2 cellular contexts compared by ENCODE assay signal in the genomic region with DNA sequence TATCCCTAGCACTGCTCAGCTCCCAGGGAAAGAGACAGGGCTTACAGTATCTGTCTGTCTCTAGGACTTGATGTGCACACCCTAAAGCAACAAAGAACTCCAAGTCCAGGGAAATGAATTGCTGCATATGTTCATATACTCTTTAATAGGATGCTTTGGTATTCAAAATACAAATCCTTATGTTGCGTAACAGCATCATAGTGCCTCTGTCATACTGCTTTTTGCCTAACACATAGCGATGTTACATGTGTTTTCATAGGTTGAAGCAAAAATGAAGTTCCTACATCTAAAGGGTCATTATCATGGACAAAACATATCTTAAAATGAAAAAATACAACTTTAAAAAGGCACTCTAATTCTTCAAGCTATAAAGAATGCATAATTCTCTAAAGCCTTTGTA.
TF ChIP-seq lines count a peak whose summit lies in the region.

No MANE protein-coding gene starts in this region.

TF ChIP-seq in IMR-90, 13 proteins besides CTCF, POLR2A, EP300 and RAD21:
- peak; percentile 76 for TF ChIP-seq CEBPB (IDR thresholded peaks at IDR 0.05; ENCODE audit: low read depth, low read length)
- TF ChIP-seq USF2 (IDR thresholded peaks at IDR 0.05; ENCODE audit: low read depth, low read length) = no peak

TF ChIP-seq in K562, 482 proteins besides CTCF, POLR2A, EP300 and RAD21:
- TF ChIP-seq XRCC3 (IDR thresholded peaks at IDR 0.05) (no peak), ZBTB11 (CRISPR knock-in tag; IDR thresholded peaks at IDR 0.05) (no peak), ETV1 (tag; conservative IDR thresholded peaks at IDR 0.05; ENCODE audit: low read depth) (no peak), CCNT2 (IDR thresholded peaks at IDR 0.05; ENCODE audit: borderline replicate concordance, extremely low read depth, insufficient read length, low read depth, low read length) (no peak), POLR3G (IDR thresholded peaks at IDR 0.05; ENCODE audit: extremely low read depth, insufficient read length, insufficient replicate concordance) (no peak), CEBPB (tag; IDR thresholded peaks at IDR 0.05) (peak; percentile 54), CBX2 (IDR thresholded peaks at IDR 0.05; ENCODE audit: insufficient read depth, low read length, poor library complexity, severe bottlenecking) (no peak), CEBPG (CRISPR knock-in tag; IDR thresholded peaks at IDR 0.05) (no peak), CEBPG (tag; conservative IDR thresholded peaks at IDR 0.05 in 1 of 2, IDR thresholded peaks at IDR 0.05 in 1 of 2) (peak in 1 of 2 experiments; percentile 50; a peak in 1 of 4 replicates), ZNF766 (CRISPR knock-in tag; conservative IDR thresholded peaks at IDR 0.05) (no peak), TBL1XR1 (IDR thresholded peaks at IDR 0.05; ENCODE audit: low read length in 2 of 2) (no peak)
